In genomic region chr10:4131407-4132215, GRCh38 we compare ENCODE assay signal across 8 cellular contexts.
DNase-seq lines count a peak whose midpoint lies in the region; ATAC-seq and TF ChIP-seq lines count a peak whose summit lies in the region.
"Had no signal": no experiment of that assay in that cellular context is flagged by ENCODE, and none has a peak within 500 bp of the region (broad histone marks: within the 10 kb centered on the region; RNA-seq: fewer than 3 reads in every experiment).

No MANE protein-coding gene starts in this region.

- ATAC-seq in GM18508 (IDR thresholded peaks at IDR 0.05; ENCODE audit: insufficient read depth, unreplicated experiment), result peak; percentile 54
- peak; percentile 44 for ATAC-seq in HG02571 (IDR thresholded peaks at IDR 0.05; ENCODE audit: unreplicated experiment)
- peak; percentile 65 to 71 (median 68) for ATAC-seq in right lobe of liver

- H3K4me1 Mint-ChIP-seq in endothelial cell (ENCODE audit: unreplicated experiment), result peaks cover 25% of the 10 kb centered on the region

- no peak overlapping the region for H3K27ac Mint-ChIP-seq in endothelial cell (ENCODE audit: unreplicated experiment)
- H3K27ac Mint-ChIP-seq: brain had no signal

- no peak for TF ChIP-seq POLR2A in right lobe of liver (IDR thresholded peaks at IDR 0.05)

- DNase-seq in MV-4-11 (lab: John Stamatoyannopoulos, UW) (peak; percentile 96), astrocyte of the spinal cord (ENCODE audit: low read depth, low spot score) (peak; percentile 96), right lobe of liver (no peak), NCI-H226 (no peak), endothelial cell (ENCODE audit: low spot score) (no peak)

- in situ Hi-C loops in astrocyte of the spinal cord (cut with HindIII; ENCODE audit: low sequenced_read_pairs), result no loop called here

- peaks cover 4% of the 10 kb centered on the region for H3K9me3 Mint-ChIP-seq in endothelial cell (ENCODE audit: unreplicated experiment)

- no peaks in the 10 kb centered on the region for H3K36me3 ChIP-seq in right lobe of liver

- H3K36me3 Mint-ChIP-seq in endothelial cell (ENCODE audit: low read depth, unreplicated experiment), result peaks cover 6% of the 10 kb centered on the region
- H3K36me3 Mint-ChIP-seq: brain had no signal

- peak overlapping the region in 1 of 3 donors; percentile 33 for H3K27ac ChIP-seq in right lobe of liver

- peaks cover 0 to 7% (median 0%) of the 10 kb centered on the region in 4 donors for H3K4me1 ChIP-seq in right lobe of liver

- H3K9me3 ChIP-seq in right lobe of liver, result no peaks in the 10 kb centered on the region

- TF ChIP-seq CTCF in astrocyte of the spinal cord (IDR thresholded peaks at IDR 0.05; ENCODE audit: low read depth, low read length) (no peak), right lobe of liver (IDR thresholded peaks at IDR 0.05) (no peak), endothelial cell (IDR thresholded peaks at IDR 0.05; ENCODE audit: unreplicated experiment) (no peak)

- H3K4me3 ChIP-seq in astrocyte of the spinal cord (ENCODE audit: low read depth, low read length) (no peak overlapping the region), right lobe of liver (no peak overlapping the region)

- intact Hi-C loops in right lobe of liver (cut with DNase I), result no loop called here

- peaks cover 3% of the 10 kb centered on the region for H3K27me3 Mint-ChIP-seq in endothelial cell (ENCODE audit: unreplicated experiment)
- H3K27me3 Mint-ChIP-seq: brain had no signal

- H3K27me3 ChIP-seq in right lobe of liver, result no peaks in the 10 kb centered on the region

- 40% methylated on average over 5 of the region's 5 CpGs for WGBS in right lobe of liver (ENCODE audit: insufficient coverage, low coverage, low lambda C conversion rate, missing lambda C conversion rate)

- no peak overlapping the region for H3K4me3 Mint-ChIP-seq in endothelial cell (ENCODE audit: unreplicated experiment)
- H3K4me3 Mint-ChIP-seq: brain had no signal

Comparison
In these comparisons a context has a peak if more than half of its experiments do, and no peak if none do; other contexts are left out.
1. DNase-seq: peak in MV-4-11 (single experiment) and astrocyte of the spinal cord (single experiment); none in right lobe of liver (0 of 3), NCI-H226 (single experiment) and endothelial cell (single experiment).
2. Peak in every context shown above with its lines, with median percentiles within 50 percentile points of each other: ATAC-seq.